21 cellular contexts compared by ENCODE assay signal in the genomic region with DNA sequence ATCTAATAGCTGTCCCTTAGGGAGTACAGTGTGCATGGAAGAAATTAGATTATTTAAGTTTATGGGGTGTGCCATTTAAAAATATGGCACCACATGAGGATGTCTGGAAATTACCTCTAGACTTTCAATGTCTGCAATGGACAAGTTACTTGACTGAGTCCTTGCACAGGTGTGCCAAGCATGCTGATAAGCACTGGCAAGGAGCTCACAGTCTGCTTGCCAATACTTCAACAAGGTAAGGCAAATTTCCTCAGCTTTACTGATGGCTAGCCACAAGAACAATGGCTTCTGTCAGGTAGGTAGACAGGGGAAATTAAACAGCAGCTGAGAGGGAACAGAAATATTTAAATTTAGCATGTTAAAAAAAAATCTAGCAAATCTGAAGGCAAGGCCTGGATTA.
"Had no signal": no experiment of that assay in that cellular context is flagged by ENCODE, and none has a peak within 500 bp of the region (broad histone marks: within the 10 kb centered on the region; RNA-seq: fewer than 3 reads in every experiment).

No MANE protein-coding gene starts in this region.

- H3K27ac Mint-ChIP-seq: endodermal cell; stimulated activated naive B cell treated with anti-CD40 and anti-IgM and Interleukin-4, amounts not matched to agents 10 μg/mL and 1 μg/mL and 100 μg/mL, for 72 hours had no signal

- H3K4me3 ChIP-seq: coronary artery, spleen, thoracic aorta, transverse colon had no signal

- H3K4me1 Mint-ChIP-seq: endodermal cell had no signal

- H3K4me3 Mint-ChIP-seq: endodermal cell; naive B cell; nephron; stimulated activated naive B cell treated with anti-CD40 and anti-IgM and Interleukin-4, amounts not matched to agents 10 μg/mL and 1 μg/mL and 100 μg/mL, for 72 hours; stimulated activated naive CD8-positive, alpha-beta T cell treated with anti-CD3 and anti-CD28 coated beads, Interleukin-15, amount 100 ng/mL, for 72 hours had no signal

- H3K27ac ChIP-seq: coronary artery, foreskin keratinocyte, spleen, thoracic aorta, transverse colon had no signal

- H3K27me3 Mint-ChIP-seq: naive B cell; stimulated activated naive B cell treated with anti-CD40 and anti-IgM and Interleukin-4, amounts not matched to agents 10 μg/mL and 1 μg/mL and 100 μg/mL, for 72 hours; stimulated activated naive CD8-positive, alpha-beta T cell treated with anti-CD3 and anti-CD28 coated beads, Interleukin-15, amount 100 ng/mL, for 72 hours had no signal

- H3K27me3 ChIP-seq: foreskin keratinocyte, spleen, transverse colon had no signal

- H3K4me1 ChIP-seq: foreskin keratinocyte had no signal

- H3K9me3 Mint-ChIP-seq: endodermal cell; naive B cell; nephron; stimulated activated naive B cell treated with anti-CD40 and anti-IgM and Interleukin-4, amounts not matched to agents 10 μg/mL and 1 μg/mL and 100 μg/mL, for 72 hours; stimulated activated naive CD8-positive, alpha-beta T cell treated with anti-CD3 and anti-CD28 coated beads, Interleukin-15, amount 100 ng/mL, for 72 hours had no signal

- H3K9me3 ChIP-seq: spleen, thoracic aorta, transverse colon had no signal

- ATAC-seq: foreskin keratinocyte; sciatic nerve; stimulated activated naive B cell treated with anti-CD40 and anti-IgM and Interleukin-4, amounts not matched to agents 10 μg/mL and 1 μg/mL and 100 μg/mL, for 72 hours; stimulated activated naive CD8-positive, alpha-beta T cell treated with anti-CD3 and anti-CD28 coated beads, Interleukin-15, amount 100 ng/mL, for 72 hours had no signal

- DNase-seq: effector CD4-positive, alpha-beta T cell; endodermal cell; erythroblast; foreskin keratinocyte; head of caudate nucleus; hippocampal formation; kidney glomerular epithelial cell; mesendoderm; naive B cell; spleen; stimulated activated CD4-positive, alpha-beta T cell treated with anti-CD3 and anti-CD28 coated beads, Interleukin-15, amount 100 ng/mL, for 24 hours; stimulated activated CD4-positive, alpha-beta T cell treated with anti-CD3 and anti-CD28 coated beads, Interleukin-1b, Interleukin-23, amount 100 ng/mL, for 48 hours; stimulated activated CD4-positive, alpha-beta T cell treated with anti-CD3 and anti-CD28 coated beads, Interleukin-4, amount 100 ng/mL, for 24 hours; stimulated activated naive B cell treated with anti-CD40 and anti-IgM and Interleukin-4, amounts not matched to agents 10 μg/mL and 1 μg/mL and 100 μg/mL, for 72 hours; stimulated activated naive CD8-positive, alpha-beta T cell treated with anti-CD3 and anti-CD28 coated beads, Interleukin-15, amount 100 ng/mL, for 72 hours; substantia nigra; transverse colon had no signal

- H3K36me3 ChIP-seq: thoracic aorta, transverse colon had no signal
